In the genomic region with DNA sequence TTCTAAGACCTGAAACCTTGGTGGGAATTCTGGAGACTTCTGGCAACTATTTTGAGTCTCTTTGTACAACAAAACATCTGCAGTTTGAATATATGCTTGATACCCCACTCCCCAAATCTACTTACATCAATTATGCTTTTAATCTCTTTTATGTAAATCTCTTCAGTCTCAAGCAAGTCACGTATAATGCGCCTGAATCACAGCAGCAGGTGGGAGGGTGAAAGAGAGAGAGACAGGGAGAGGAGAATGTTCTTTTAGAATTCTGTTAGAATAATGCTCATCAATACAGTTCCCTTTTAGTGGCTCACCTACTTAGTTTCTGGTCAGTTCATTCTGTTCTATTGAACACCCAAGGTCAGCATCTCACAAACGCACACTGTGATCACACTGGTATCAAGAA, we compare ENCODE assay signal across 4 cellular contexts. TPM values are rescaled to one million over a fixed set of nuclear protein-coding genes. Genes with fewer than 3 reads are reported as not detected.
"Had no signal": no experiment of that assay in that cellular context is flagged by ENCODE, and none has a peak within 500 bp of the region (broad histone marks: within the 10 kb centered on the region; RNA-seq: fewer than 3 reads in every experiment).

No MANE protein-coding gene starts in this region.

- DNase-seq: GDM1, GF-D8 had no signal

- ATAC-seq: GM12878 had no signal

- H3K4me3 ChIP-seq: GM12878 had no signal

RNA-seq across cellular contexts. Expression of a gene that starts 22.2 kb away (rescaled TPM):
- total RNA-seq: G401 had no signal
